In the genomic region with DNA sequence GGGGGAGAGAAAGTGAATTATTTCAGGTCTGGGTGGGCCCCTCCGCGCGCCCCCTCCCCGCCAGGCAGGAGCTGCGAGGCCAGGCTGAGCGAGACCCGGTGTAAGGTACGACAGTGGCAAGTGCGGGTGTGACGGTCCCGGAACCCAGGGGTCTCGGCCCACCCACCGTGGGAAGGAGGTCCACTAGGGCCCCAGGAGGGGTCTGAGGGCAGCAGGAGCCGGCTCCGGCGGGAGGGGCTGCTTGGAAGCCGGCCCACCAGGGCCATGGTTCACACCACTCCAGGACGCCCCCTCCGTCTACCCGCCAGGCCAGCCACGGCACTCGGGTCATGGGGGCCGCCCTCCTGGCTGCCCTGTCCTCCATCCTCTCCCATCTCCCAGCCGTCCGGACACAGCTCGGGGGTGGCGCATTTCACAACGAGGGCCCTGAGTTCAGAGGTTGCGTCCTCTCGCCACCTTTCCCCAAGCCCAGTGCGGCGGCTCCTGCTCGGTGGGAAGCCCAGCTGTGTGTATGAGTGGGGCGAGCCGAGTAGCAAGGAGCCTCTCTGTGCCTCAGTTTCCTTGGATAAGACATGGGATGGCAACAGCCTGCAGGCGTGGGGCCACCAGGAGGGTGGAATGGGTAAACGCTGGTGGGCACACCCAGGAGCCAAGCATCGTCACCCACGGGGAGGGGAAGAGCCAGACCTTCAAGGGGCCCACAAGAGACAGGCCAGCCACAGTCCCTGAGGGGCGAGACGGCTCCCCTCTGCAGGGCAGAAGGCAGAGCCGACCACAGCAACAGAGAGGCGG, we compare ENCODE assay signal across 26 cellular contexts.
DNase-seq lines count a peak whose midpoint lies in the region; ATAC-seq and TF ChIP-seq lines count a peak whose summit lies in the region.
"Had no signal": no experiment of that assay in that cellular context is flagged by ENCODE, and none has a peak within 500 bp of the region (broad histone marks: within the 10 kb centered on the region; RNA-seq: fewer than 3 reads in every experiment).

No MANE protein-coding gene starts in this region.

- H3K4me2 ChIP-seq in neural progenitor cell: no peak overlapping the region

- no peak overlapping the region for H2AFZ ChIP-seq in neural progenitor cell (replicated peaks)

- H3K4me1 ChIP-seq in neural progenitor cell (peaks cover 16% of the 10 kb centered on the region), SJCRH30 (peaks cover 9% of the 10 kb centered on the region; the same call in 1 of the 2 replicates)
- H3K4me1 ChIP-seq: BE2C had no signal

- no peaks in the 10 kb centered on the region for H4K20me1 ChIP-seq in neural progenitor cell (ENCODE audit: low read depth)

- H3K36me3 ChIP-seq in neural progenitor cell: no peaks in the 10 kb centered on the region
- no peaks in the 10 kb centered on the region for H3K36me3 ChIP-seq in SJCRH30
- H3K36me3 ChIP-seq: BE2C, ovary, thoracic aorta, vagina had no signal

- H3K27me3 ChIP-seq in neural progenitor cell (no peaks in the 10 kb centered on the region), SJCRH30 (peaks cover 46% of the 10 kb centered on the region)
- H3K27me3 ChIP-seq: ovary, vagina had no signal

- no peak overlapping the region for H3K27ac ChIP-seq in neural progenitor cell
- no peak overlapping the region for H3K27ac ChIP-seq in SJCRH30
- H3K27ac ChIP-seq: ovary, thoracic aorta, vagina had no signal

- no peak for ATAC-seq in natural killer cell treated with Interleukin-12 subunit alpha and Interleukin-12 subunit beta and Interleukin-15 and Interleukin-18, amount 100 ng/mL, for 72 hours
- ATAC-seq in natural killer cell: no peak
- ATAC-seq in HG02870 (IDR thresholded peaks at IDR 0.05; ENCODE audit: unreplicated experiment): no peak
- ATAC-seq: activated T-cell treated with anti-CD3 and anti-CD28 coated beads, Interleukin-2, amount 50 U/mL, for 4 hours; naive thymus-derived CD8-positive, alpha-beta T cell; WTC11 had no signal

- H3K36me3 Mint-ChIP-seq in natural killer cell treated with Interleukin-12 subunit alpha and Interleukin-12 subunit beta and Interleukin-15 and Interleukin-18, amount 100 ng/mL, for 72 hours: no peaks in the 10 kb centered on the region
- no peaks in the 10 kb centered on the region for H3K36me3 Mint-ChIP-seq in natural killer cell
- H3K36me3 Mint-ChIP-seq in glutamatergic neuron (ENCODE audit: unreplicated experiment): no peaks in the 10 kb centered on the region
- no peaks in the 10 kb centered on the region for H3K36me3 Mint-ChIP-seq in neural progenitor cell
- H3K36me3 Mint-ChIP-seq: naive thymus-derived CD8-positive, alpha-beta T cell; WTC11 had no signal

- H3K9me3 Mint-ChIP-seq in natural killer cell treated with Interleukin-12 subunit alpha and Interleukin-12 subunit beta and Interleukin-15 and Interleukin-18, amount 100 ng/mL, for 72 hours: no peaks in the 10 kb centered on the region
- H3K9me3 Mint-ChIP-seq in natural killer cell (no peaks in the 10 kb centered on the region), glutamatergic neuron (ENCODE audit: unreplicated experiment) (peaks cover 6% of the 10 kb centered on the region), neural progenitor cell (no peaks in the 10 kb centered on the region)
- H3K9me3 Mint-ChIP-seq: activated CD4-positive, alpha-beta T cell treated with anti-CD3 and anti-CD28 coated beads, Interleukin-2, amount 10 ng/mL, durations not matched to agents 24 days and 14 days; activated T-cell treated with anti-CD3 and anti-CD28 coated beads, Interleukin-2, amount 50 U/mL, for 4 hours; central memory CD8-positive, alpha-beta T cell; dendritic cell treated with granulocyte-macrophage colony-stimulating factor and Interleukin-4, amounts not matched to agents 40 ng/mL and 50 ng/mL, for 4 days; IgD-negative memory B cell; naive thymus-derived CD8-positive, alpha-beta T cell; stimulated activated naive CD8-positive, alpha-beta T cell treated with anti-CD3 and anti-CD28 coated beads, Interleukin-15, Interleukin-2, amounts not matched to agents 100 ng/mL and 50 ng/mL, for 24 hours; WTC11 had no signal

- no peak overlapping the region for H3K9ac ChIP-seq in neural progenitor cell

- H3K79me2 ChIP-seq in neural progenitor cell (ENCODE audit: low read depth): no peaks in the 10 kb centered on the region

- peak; percentile 51 for DNase-seq in natural killer cell treated with Interleukin-12 subunit alpha and Interleukin-12 subunit beta and Interleukin-15 and Interleukin-18, amount 100 ng/mL, for 72 hours (ENCODE audit: low spot score)
- DNase-seq in natural killer cell: no peak
- peak; percentile 25 for DNase-seq in glutamatergic neuron
- no peak for DNase-seq in neural progenitor cell (ENCODE audit: low spot score)
- no peak for DNase-seq in SJCRH30
- no peak for DNase-seq in stimulated activated CD4-positive, alpha-beta T cell treated with anti-CD3 and anti-CD28 coated beads, Interleukin-1b, Interleukin-23, amount 100 ng/mL, for 48 hours
- DNase-seq: activated CD4-positive, alpha-beta T cell treated with anti-CD3 and anti-CD28 coated beads, Interleukin-2, amount 10 ng/mL, durations not matched to agents 24 days and 14 days; activated T-cell treated with anti-CD3 and anti-CD28 coated beads, Interleukin-2, amount 50 U/mL, for 4 hours; BE2C; EL; erythroblast; NCI-H1092; NCI-H1694; NCI-H82; ovary; stimulated activated CD8-positive, alpha-beta memory T cell treated with anti-CD3 and anti-CD28 coated beads, Interleukin-4, amount 100 ng/mL, for 48 hours had no signal

- H3K4me3 ChIP-seq in neural progenitor cell (no peak overlapping the region), SJCRH30 (no peak overlapping the region)
- H3K4me3 ChIP-seq: lung, ovary, thoracic aorta, vagina had no signal

- H3K9me3 ChIP-seq in neural progenitor cell (ENCODE audit: low read depth): no peaks in the 10 kb centered on the region
- H3K9me3 ChIP-seq in SJCRH30 (replicated peaks): no peaks in the 10 kb centered on the region
- H3K9me3 ChIP-seq: BE2C, ovary, thoracic aorta, vagina had no signal

- H3K4me1 Mint-ChIP-seq in natural killer cell treated with Interleukin-12 subunit alpha and Interleukin-12 subunit beta and Interleukin-15 and Interleukin-18, amount 100 ng/mL, for 72 hours (ENCODE audit: low read depth in 2 of 2): no peaks in the 10 kb centered on the region
- no peaks in the 10 kb centered on the region for H3K4me1 Mint-ChIP-seq in natural killer cell
- peaks cover 19% of the 10 kb centered on the region for H3K4me1 Mint-ChIP-seq in glutamatergic neuron (ENCODE audit: low read depth, unreplicated experiment)
- peaks cover 29% of the 10 kb centered on the region for H3K4me1 Mint-ChIP-seq in neural progenitor cell
- H3K4me1 Mint-ChIP-seq: activated CD4-positive, alpha-beta T cell treated with anti-CD3 and anti-CD28 coated beads, Interleukin-2, amount 10 ng/mL, durations not matched to agents 24 days and 14 days had no signal

- H3F3A ChIP-seq in neural progenitor cell (ENCODE audit: low read depth): no peaks in the 10 kb centered on the region

- intact Hi-C loops in natural killer cell (cut with micrococcal nuclease): no loop called here

- TF ChIP-seq CTCF in natural killer cell (IDR thresholded peaks at IDR 0.05) (no peak), glutamatergic neuron (IDR thresholded peaks at IDR 0.05; ENCODE audit: partially characterized antibody, unreplicated experiment) (no peak), neural progenitor cell (IDR thresholded peaks at IDR 0.05) (no peak)

- no peak overlapping the region for H3K4me3 Mint-ChIP-seq in natural killer cell treated with Interleukin-12 subunit alpha and Interleukin-12 subunit beta and Interleukin-15 and Interleukin-18, amount 100 ng/mL, for 72 hours
- H3K4me3 Mint-ChIP-seq in natural killer cell: no peak overlapping the region
- no peak overlapping the region for H3K4me3 Mint-ChIP-seq in glutamatergic neuron (ENCODE audit: unreplicated experiment)
- peak overlapping the region; percentile 46 for H3K4me3 Mint-ChIP-seq in neural progenitor cell
- H3K4me3 Mint-ChIP-seq: activated CD4-positive, alpha-beta T cell treated with anti-CD3 and anti-CD28 coated beads, Interleukin-2, amount 10 ng/mL, durations not matched to agents 24 days and 14 days; activated T-cell treated with anti-CD3 and anti-CD28 coated beads, Interleukin-2, amount 50 U/mL, for 4 hours; central memory CD8-positive, alpha-beta T cell; dendritic cell treated with granulocyte-macrophage colony-stimulating factor and Interleukin-4, amounts not matched to agents 40 ng/mL and 50 ng/mL, for 4 days; stimulated activated naive CD8-positive, alpha-beta T cell treated with anti-CD3 and anti-CD28 coated beads, Interleukin-15, Interleukin-2, amounts not matched to agents 100 ng/mL and 50 ng/mL, for 24 hours; WTC11 had no signal

- H3K27ac Mint-ChIP-seq in natural killer cell treated with Interleukin-12 subunit alpha and Interleukin-12 subunit beta and Interleukin-15 and Interleukin-18, amount 100 ng/mL, for 72 hours: no peak overlapping the region
- H3K27ac Mint-ChIP-seq in natural killer cell: no peak overlapping the region
- peak overlapping the region; percentile 50 for H3K27ac Mint-ChIP-seq in glutamatergic neuron (ENCODE audit: unreplicated experiment)
- peak overlapping the region; percentile 64 for H3K27ac Mint-ChIP-seq in neural progenitor cell
- H3K27ac Mint-ChIP-seq: activated CD4-positive, alpha-beta T cell treated with anti-CD3 and anti-CD28 coated beads, Interleukin-2, amount 10 ng/mL, durations not matched to agents 24 days and 14 days; dendritic cell treated with granulocyte-macrophage colony-stimulating factor and Interleukin-4, amounts not matched to agents 40 ng/mL and 50 ng/mL, for 4 days; IgD-negative memory B cell; stimulated activated naive CD8-positive, alpha-beta T cell treated with anti-CD3 and anti-CD28 coated beads, Interleukin-15, Interleukin-2, amounts not matched to agents 100 ng/mL and 50 ng/mL, for 24 hours; WTC11 had no signal

- peaks cover 0 to 3% of the 10 kb centered on the region in 2 donors for H3K27me3 Mint-ChIP-seq in natural killer cell treated with Interleukin-12 subunit alpha and Interleukin-12 subunit beta and Interleukin-15 and Interleukin-18, amount 100 ng/mL, for 72 hours
- no peaks in the 10 kb centered on the region for H3K27me3 Mint-ChIP-seq in natural killer cell (ENCODE audit: low read depth in 2 of 2)
- peaks cover 3% of the 10 kb centered on the region for H3K27me3 Mint-ChIP-seq in glutamatergic neuron (ENCODE audit: unreplicated experiment)
- H3K27me3 Mint-ChIP-seq in neural progenitor cell (ENCODE audit: insufficient read depth, low read depth): peaks cover 4% of the 10 kb centered on the region
- H3K27me3 Mint-ChIP-seq: activated CD4-positive, alpha-beta T cell treated with anti-CD3 and anti-CD28 coated beads, Interleukin-2, amount 10 ng/mL, durations not matched to agents 24 days and 14 days; stimulated activated naive CD8-positive, alpha-beta T cell treated with anti-CD3 and anti-CD28 coated beads, Interleukin-15, Interleukin-2, amounts not matched to agents 100 ng/mL and 50 ng/mL, for 24 hours had no signal

Comparison
In these comparisons a context has a peak if more than half of its experiments do, and no peak if none do; other contexts are left out.
1. DNase-seq: peak in natural killer cell treated with Interleukin-12 subunit alpha and Interleukin-12 subunit beta and Interleukin-15 and Interleukin-18, amount 100 ng/mL, for 72 hours (single experiment) and glutamatergic neuron (single experiment); none in natural killer cell (single experiment), neural progenitor cell (single experiment), SJCRH30 (0 of 2) and stimulated activated CD4-positive, alpha-beta T cell treated with anti-CD3 and anti-CD28 coated beads, Interleukin-1b, Interleukin-23, amount 100 ng/mL, for 48 hours (single experiment).
2. H3K27ac Mint-ChIP-seq: peak in glutamatergic neuron (single experiment) and neural progenitor cell (single experiment); none in natural killer cell treated with Interleukin-12 subunit alpha and Interleukin-12 subunit beta and Interleukin-15 and Interleukin-18, amount 100 ng/mL, for 72 hours (0 of 2) and natural killer cell (0 of 2).